1 cellular context compared by ENCODE assay signal in genomic region chr5:151250346-151251000, GRCh38.
A peak's percentile ranks its signal among the peaks of the same experiment; 100 is the strongest.
TF ChIP-seq lines count a peak whose summit lies in the region.

No MANE protein-coding gene starts in this region.

TF ChIP-seq in HepG2, 621 proteins besides CTCF, POLR2A, EP300 and RAD21 (continues in another document):
- no peak for TF ChIP-seq ZNF251 (CRISPR knock-in tag; IDR thresholded peaks at IDR 0.05)
- no peak for TF ChIP-seq SALL2 (CRISPR knock-in tag; IDR thresholded peaks at IDR 0.05)
- TF ChIP-seq NFYB (CRISPR knock-in tag; IDR thresholded peaks at IDR 0.05) = no peak
- TF ChIP-seq TCF12 (IDR thresholded peaks at IDR 0.05) = no peak
- TF ChIP-seq TCF12 (CRISPR knock-in tag; IDR thresholded peaks at IDR 0.05) = no peak
- TF ChIP-seq ZNF878 (CRISPR knock-in tag; IDR thresholded peaks at IDR 0.05) = no peak
- no peak for TF ChIP-seq KLF16 (CRISPR knock-in tag; IDR thresholded peaks at IDR 0.05)
- TF ChIP-seq RARA (CRISPR knock-in tag; IDR thresholded peaks at IDR 0.05) = no peak; the same call in 1 of the 2 replicates
- no peak for TF ChIP-seq XBP1 (CRISPR knock-in tag; IDR thresholded peaks at IDR 0.05)
- TF ChIP-seq ARNT (IDR thresholded peaks at IDR 0.05) = no peak
- TF ChIP-seq GPN1 (CRISPR knock-in tag; IDR thresholded peaks at IDR 0.05; ENCODE audit: borderline replicate concordance) = no peak
- 0 out of 2 replicates have a peak, but pooled peaks have one; percentile 47 for TF ChIP-seq ETS1 (CRISPR knock-in tag; IDR thresholded peaks at IDR 0.05)
- TF ChIP-seq, protein P1, sequence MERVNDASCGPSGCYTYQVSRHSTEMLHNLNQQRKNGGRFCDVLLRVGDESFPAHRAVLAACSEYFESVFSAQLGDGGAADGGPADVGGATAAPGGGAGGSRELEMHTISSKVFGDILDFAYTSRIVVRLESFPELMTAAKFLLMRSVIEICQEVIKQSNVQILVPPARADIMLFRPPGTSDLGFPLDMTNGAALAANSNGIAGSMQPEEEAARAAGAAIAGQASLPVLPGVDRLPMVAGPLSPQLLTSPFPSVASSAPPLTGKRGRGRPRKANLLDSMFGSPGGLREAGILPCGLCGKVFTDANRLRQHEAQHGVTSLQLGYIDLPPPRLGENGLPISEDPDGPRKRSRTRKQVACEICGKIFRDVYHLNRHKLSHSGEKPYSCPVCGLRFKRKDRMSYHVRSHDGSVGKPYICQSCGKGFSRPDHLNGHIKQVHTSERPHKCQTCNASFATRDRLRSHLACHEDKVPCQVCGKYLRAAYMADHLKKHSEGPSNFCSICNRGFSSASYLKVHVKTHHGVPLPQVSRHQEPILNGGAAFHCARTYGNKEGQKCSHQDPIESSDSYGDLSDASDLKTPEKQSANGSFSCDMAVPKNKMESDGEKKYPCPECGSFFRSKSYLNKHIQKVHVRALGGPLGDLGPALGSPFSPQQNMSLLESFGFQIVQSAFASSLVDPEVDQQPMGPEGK (CRISPR knock-in tag; IDR thresholded peaks at IDR 0.05) = no peak
- no peak for TF ChIP-seq PRPF4 (IDR thresholded peaks at IDR 0.05; ENCODE audit: low read depth, low read length, poor library complexity, severe bottlenecking)
- TF ChIP-seq KDM2A (CRISPR knock-in tag; IDR thresholded peaks at IDR 0.05; ENCODE audit: borderline replicate concordance, low read depth) = no peak
- TF ChIP-seq HNF1A (IDR thresholded peaks at IDR 0.05; ENCODE audit: low read depth) = no peak
- TF ChIP-seq HNF1A (CRISPR knock-in tag; IDR thresholded peaks at IDR 0.05; ENCODE audit: borderline replicate concordance) = no peak
- TF ChIP-seq, protein P2, sequence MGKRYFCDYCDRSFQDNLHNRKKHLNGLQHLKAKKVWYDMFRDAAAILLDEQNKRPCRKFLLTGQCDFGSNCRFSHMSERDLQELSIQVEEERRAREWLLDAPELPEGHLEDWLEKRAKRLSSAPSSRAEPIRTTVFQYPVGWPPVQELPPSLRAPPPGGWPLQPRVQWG (CRISPR knock-in tag; IDR thresholded peaks at IDR 0.05; ENCODE audit: borderline replicate concordance, low read depth) = no peak
- TF ChIP-seq MIER2 (CRISPR knock-in tag; IDR thresholded peaks at IDR 0.05) = 0 out of 2 replicates have a peak, but pooled peaks have one; percentile 53
- TF ChIP-seq ZNF33A (CRISPR knock-in tag; IDR thresholded peaks at IDR 0.05; ENCODE audit: borderline replicate concordance) = no peak
- no peak for TF ChIP-seq SP5 (CRISPR knock-in tag; IDR thresholded peaks at IDR 0.05; ENCODE audit: borderline replicate concordance, low read depth)
- TF ChIP-seq, protein P3, sequence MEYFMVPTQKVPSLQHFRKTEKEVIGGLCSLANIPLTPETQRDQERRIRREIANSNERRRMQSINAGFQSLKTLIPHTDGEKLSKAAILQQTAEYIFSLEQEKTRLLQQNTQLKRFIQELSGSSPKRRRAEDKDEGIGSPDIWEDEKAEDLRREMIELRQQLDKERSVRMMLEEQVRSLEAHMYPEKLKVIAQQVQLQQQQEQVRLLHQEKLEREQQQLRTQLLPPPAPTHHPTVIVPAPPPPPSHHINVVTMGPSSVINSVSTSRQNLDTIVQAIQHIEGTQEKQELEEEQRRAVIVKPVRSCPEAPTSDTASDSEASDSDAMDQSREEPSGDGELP (IDR thresholded peaks at IDR 0.05; ENCODE audit: borderline replicate concordance, low read depth) = no peak
- TF ChIP-seq ZNF383 (CRISPR knock-in tag; IDR thresholded peaks at IDR 0.05; ENCODE audit: borderline replicate concordance) = no peak
- TF ChIP-seq ERF (CRISPR knock-in tag; IDR thresholded peaks at IDR 0.05) = 0 out of 2 replicates have a peak, but pooled peaks have one; percentile 19
- no peak for TF ChIP-seq HMG20B (CRISPR knock-in tag; conservative IDR thresholded peaks at IDR 0.05)
- TF ChIP-seq, protein P4, sequence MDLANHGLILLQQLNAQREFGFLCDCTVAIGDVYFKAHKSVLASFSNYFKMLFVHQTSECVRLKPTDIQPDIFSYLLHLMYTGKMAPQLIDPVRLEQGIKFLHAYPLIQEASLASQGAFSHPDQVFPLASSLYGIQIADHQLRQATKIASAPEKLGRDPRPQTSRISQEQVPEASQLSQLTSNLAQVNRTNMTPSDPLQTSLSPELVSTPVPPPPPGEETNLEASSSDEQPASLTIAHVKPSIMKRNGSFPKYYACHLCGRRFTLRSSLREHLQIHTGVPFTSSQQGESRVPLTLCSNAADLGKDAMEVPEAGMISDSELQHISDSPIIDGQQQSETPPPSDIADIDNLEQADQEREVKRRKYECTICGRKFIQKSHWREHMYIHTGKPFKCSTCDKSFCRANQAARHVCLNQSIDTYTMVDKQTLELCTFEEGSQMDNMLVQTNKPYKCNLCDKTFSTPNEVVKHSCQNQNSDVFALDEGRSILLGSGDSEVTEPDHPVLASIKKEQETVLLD (CRISPR knock-in tag; IDR thresholded peaks at IDR 0.05; ENCODE audit: low read depth) = no peak
- no peak for TF ChIP-seq THRA (CRISPR knock-in tag; IDR thresholded peaks at IDR 0.05; ENCODE audit: borderline replicate concordance)
- TF ChIP-seq JUND (CRISPR knock-in tag; IDR thresholded peaks at IDR 0.05) = no peak
- no peak for TF ChIP-seq ZNF30 (CRISPR knock-in tag; IDR thresholded peaks at IDR 0.05)
- TF ChIP-seq ZNF569 (CRISPR knock-in tag; IDR thresholded peaks at IDR 0.05; ENCODE audit: borderline replicate concordance) = no peak
- TF ChIP-seq NR2C2 (CRISPR knock-in tag; IDR thresholded peaks at IDR 0.05; ENCODE audit: borderline replicate concordance) = no peak
- no peak for TF ChIP-seq ZNF576 (CRISPR knock-in tag; IDR thresholded peaks at IDR 0.05)
- TF ChIP-seq, protein P5, sequence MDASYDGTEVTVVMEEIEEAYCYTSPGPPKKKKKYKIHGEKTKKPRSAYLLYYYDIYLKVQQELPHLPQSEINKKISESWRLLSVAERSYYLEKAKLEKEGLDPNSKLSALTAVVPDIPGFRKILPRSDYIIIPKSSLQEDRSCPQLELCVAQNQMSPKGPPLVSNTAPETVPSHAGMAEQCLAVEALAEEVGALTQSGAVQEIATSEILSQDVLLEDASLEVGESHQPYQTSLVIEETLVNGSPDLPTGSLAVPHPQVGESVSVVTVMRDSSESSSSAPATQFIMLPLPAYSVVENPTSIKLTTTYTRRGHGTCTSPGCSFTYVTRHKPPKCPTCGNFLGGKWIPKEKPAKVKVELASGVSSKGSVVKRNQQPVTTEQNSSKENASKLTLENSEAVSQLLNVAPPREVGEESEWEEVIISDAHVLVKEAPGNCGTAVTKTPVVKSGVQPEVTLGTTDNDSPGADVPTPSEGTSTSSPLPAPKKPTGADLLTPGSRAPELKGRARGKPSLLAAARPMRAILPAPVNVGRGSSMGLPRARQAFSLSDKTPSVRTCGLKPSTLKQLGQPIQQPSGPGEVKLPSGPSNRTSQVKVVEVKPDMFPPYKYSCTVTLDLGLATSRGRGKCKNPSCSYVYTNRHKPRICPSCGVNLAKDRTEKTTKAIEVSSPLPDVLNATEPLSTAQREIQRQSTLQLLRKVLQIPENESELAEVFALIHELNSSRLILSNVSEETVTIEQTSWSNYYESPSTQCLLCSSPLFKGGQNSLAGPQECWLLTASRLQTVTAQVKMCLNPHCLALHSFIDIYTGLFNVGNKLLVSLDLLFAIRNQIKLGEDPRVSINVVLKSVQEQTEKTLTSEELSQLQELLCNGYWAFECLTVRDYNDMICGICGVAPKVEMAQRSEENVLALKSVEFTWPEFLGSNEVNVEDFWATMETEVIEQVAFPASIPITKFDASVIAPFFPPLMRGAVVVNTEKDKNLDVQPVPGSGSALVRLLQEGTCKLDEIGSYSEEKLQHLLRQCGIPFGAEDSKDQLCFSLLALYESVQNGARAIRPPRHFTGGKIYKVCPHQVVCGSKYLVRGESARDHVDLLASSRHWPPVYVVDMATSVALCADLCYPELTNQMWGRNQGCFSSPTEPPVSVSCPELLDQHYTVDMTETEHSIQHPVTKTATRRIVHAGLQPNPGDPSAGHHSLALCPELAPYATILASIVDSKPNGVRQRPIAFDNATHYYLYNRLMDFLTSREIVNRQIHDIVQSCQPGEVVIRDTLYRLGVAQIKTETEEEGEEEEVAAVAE (CRISPR knock-in tag; IDR thresholded peaks at IDR 0.05; ENCODE audit: borderline replicate concordance) = no peak
- TF ChIP-seq MLLT10 (CRISPR knock-in tag; IDR thresholded peaks at IDR 0.05) = no peak
- TF ChIP-seq, protein P6, sequence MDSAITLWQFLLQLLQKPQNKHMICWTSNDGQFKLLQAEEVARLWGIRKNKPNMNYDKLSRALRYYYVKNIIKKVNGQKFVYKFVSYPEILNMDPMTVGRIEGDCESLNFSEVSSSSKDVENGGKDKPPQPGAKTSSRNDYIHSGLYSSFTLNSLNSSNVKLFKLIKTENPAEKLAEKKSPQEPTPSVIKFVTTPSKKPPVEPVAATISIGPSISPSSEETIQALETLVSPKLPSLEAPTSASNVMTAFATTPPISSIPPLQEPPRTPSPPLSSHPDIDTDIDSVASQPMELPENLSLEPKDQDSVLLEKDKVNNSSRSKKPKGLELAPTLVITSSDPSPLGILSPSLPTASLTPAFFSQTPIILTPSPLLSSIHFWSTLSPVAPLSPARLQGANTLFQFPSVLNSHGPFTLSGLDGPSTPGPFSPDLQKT (CRISPR knock-in tag; IDR thresholded peaks at IDR 0.05; ENCODE audit: borderline replicate concordance) = no peak
- TF ChIP-seq SKI (IDR thresholded peaks at IDR 0.05; ENCODE audit: partially characterized antibody) = no peak
- no peak for TF ChIP-seq ZNF350 (CRISPR knock-in tag; IDR thresholded peaks at IDR 0.05; ENCODE audit: borderline replicate concordance, low read depth)
- peak; percentile 52; the same call in 1 of the 2 replicates for TF ChIP-seq SAP130 (CRISPR knock-in tag; IDR thresholded peaks at IDR 0.05; ENCODE audit: low read depth)
- TF ChIP-seq, protein P7, sequence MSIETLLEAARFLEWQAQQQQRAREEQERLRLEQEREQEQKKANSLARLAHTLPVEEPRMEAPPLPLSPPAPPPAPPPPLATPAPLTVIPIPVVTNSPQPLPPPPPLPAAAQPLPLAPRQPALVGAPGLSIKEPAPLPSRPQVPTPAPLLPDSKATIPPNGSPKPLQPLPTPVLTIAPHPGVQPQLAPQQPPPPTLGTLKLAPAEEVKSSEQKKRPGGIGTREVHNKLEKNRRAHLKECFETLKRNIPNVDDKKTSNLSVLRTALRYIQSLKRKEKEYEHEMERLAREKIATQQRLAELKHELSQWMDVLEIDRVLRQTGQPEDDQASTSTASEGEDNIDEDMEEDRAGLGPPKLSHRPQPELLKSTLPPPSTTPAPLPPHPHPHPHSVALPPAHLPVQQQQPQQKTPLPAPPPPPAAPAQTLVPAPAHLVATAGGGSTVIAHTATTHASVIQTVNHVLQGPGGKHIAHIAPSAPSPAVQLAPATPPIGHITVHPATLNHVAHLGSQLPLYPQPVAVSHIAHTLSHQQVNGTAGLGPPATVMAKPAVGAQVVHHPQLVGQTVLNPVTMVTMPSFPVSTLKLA (IDR thresholded peaks at IDR 0.05) = no peak
- no peak for TF ChIP-seq ZNF101 (CRISPR knock-in tag; IDR thresholded peaks at IDR 0.05; ENCODE audit: borderline replicate concordance, low read depth)
- TF ChIP-seq SP4 (CRISPR knock-in tag; IDR thresholded peaks at IDR 0.05) = no peak
- peak; percentile 29 for TF ChIP-seq STAG1 (CRISPR knock-in tag; IDR thresholded peaks at IDR 0.05)
